Comparison of ENCODE assay signal across 8 cellular contexts in the genomic region with DNA sequence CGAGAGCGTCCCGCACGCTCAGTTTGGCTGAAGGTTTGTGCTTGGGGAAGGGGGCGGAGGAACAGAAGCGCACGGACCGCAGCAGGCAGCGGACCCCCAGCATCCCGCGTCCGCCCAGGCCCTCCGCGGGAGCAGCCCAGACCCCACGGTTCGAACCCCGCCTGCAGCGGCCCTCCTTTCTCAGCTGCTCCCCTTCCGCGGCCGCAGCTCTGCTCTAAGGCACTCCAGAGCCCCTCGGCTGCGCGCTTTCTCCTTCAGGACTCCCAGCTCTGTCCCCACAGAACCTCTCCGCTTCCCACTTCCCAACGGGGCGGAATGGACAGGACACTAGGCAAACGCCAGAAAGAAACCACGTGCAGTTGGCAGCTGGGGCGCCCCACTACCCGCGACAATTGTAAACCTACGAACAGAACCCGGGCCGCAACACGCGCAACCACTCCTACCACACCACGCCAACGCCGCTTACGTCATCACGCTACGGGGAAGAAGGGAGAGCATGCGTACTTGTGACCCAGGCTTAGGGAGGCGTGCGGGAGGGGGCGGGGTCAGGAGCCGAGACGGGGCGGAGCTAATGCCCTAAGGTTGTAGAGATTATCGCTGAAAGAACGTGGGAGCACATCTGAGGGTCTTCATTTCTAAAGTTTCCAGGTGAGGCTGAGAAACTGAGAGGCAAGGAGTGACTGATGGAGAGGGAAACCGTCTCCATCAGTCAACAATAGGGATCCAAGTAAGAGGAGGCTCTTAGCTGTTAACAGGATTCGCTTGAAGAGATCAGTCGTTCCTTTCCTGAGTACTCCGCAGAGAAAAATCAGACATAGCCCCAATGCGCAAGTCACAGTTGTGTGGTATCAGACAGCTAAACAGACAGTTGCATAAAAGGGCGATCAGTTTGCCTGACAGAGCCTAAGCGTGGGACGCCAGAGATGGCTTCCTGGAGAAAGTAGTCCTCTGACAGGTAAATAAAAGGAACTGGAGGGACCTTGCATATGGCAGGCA. TPM values are rescaled to one million over a fixed set of nuclear protein-coding genes. Genes with fewer than 3 reads are reported as not detected.
A peak's percentile ranks its signal among the peaks of the same experiment; 100 is the strongest.
DNase-seq lines count a peak whose midpoint lies in the region; ATAC-seq and TF ChIP-seq lines count a peak whose summit lies in the region.

A gene with protein sequence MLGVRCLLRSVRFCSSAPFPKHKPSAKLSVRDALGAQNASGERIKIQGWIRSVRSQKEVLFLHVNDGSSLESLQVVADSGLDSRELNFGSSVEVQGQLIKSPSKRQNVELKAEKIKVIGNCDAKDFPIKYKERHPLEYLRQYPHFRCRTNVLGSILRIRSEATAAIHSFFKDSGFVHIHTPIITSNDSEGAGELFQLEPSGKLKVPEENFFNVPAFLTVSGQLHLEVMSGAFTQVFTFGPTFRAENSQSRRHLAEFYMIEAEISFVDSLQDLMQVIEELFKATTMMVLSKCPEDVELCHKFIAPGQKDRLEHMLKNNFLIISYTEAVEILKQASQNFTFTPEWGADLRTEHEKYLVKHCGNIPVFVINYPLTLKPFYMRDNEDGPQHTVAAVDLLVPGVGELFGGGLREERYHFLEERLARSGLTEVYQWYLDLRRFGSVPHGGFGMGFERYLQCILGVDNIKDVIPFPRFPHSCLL (minus strand): TSS at position 479 of the 996 bp plus-strand sequence. CDS start 376 bp downstream, at position 103.

- no peaks in the 10 kb centered on the region for H3K27me3 ChIP-seq in PC-3 (ENCODE audit: low read length)

- TF ChIP-seq CTCF in PC-3 (conservative IDR thresholded peaks at IDR 0.05; ENCODE audit: low read depth, low read length) (no peak), epithelial cell of proximal tubule (conservative IDR thresholded peaks at IDR 0.05; ENCODE audit: low read depth, low read length) (no peak)

- TF ChIP-seq EP300 in Ishikawa (IDR thresholded peaks at IDR 0.05; ENCODE audit: borderline replicate concordance), result no peak

- ATAC-seq in GM21576 (IDR thresholded peaks at IDR 0.05; ENCODE audit: unreplicated experiment), result peak; percentile 93
- peak; percentile 94 for ATAC-seq in PC-3

- H3K9me3 ChIP-seq in PC-3 (ENCODE audit: low read length), result no peaks in the 10 kb centered on the region

- H3K79me2 ChIP-seq in PC-3 (ENCODE audit: low read length), result peaks cover 33% of the 10 kb centered on the region

- peak within 1 kb of the TSS; percentile 99 for H2AFZ ChIP-seq in PC-3 (ENCODE audit: low read length)

- DNase-seq in DMS114 treated with DMSO at 0.1 percent for 48 hours (lab: John Stamatoyannopoulos, UW; ENCODE audit: unreplicated experiment), result peak; percentile 91
- peak; percentile 99 for DNase-seq in PC-3
- peak; percentile 95 for DNase-seq in activated T-cell treated with anti-CD3 and anti-CD28 coated beads for 48 hours (ENCODE audit: low read depth)
- DNase-seq in epithelial cell of proximal tubule (ENCODE audit: low read depth), result peak; percentile 67
- DNase-seq in mucosa of gallbladder (ENCODE audit: low spot score), result peak; percentile 97
- DNase-seq in stimulated activated CD8-positive, alpha-beta memory T cell treated with anti-CD3 and anti-CD28 coated beads, Interleukin-4, amount 100 ng/mL, for 4 hours (ENCODE audit: low read depth in 2 of 2, low spot score in 1 of 2), result peak; percentile 96 to 99

- peaks cover 16% of the 10 kb centered on the region; the same call in 1 of the 2 replicates for H3K36me3 ChIP-seq in PC-3 (ENCODE audit: low read depth, low read length)

- POLR2A ChIA-PET in PC-3 (lab: Charles Lee; ENCODE audit: unreplicated experiment), result interaction anchor here (0.5 to 0.6 kb wide), 2 partner anchors 228 to 264 kb away, joined by 6 to 10 read pairs; no protein-coding TSS in a partner anchor

- CTCF ChIA-PET in PC-3 (lab: Charles Lee), result interaction anchor here (0.6 to 1.5 kb wide), 3 partner anchors 11 to 525 kb away, joined by 4 to 8 read pairs (median 5); no protein-coding TSS in a partner anchor

- H4K20me1 ChIP-seq in PC-3 (ENCODE audit: low read length), result no peaks in the 10 kb centered on the region

- H3K27ac ChIP-seq in PC-3 (ENCODE audit: low read length), result peak within 1 kb of the TSS; percentile 21

- TF ChIP-seq RAD21 in Ishikawa (IDR thresholded peaks at IDR 0.05; ENCODE audit: low read depth), result no peak

- intact Hi-C loops in PC-3 (cut with micrococcal nuclease), result no loop called here

- H3F3A ChIP-seq in PC-3 (ENCODE audit: low read length, unreplicated experiment), result no peaks in the 10 kb centered on the region

- peak within 1 kb of the TSS; percentile 92 for H3K4me3 ChIP-seq in PC-3 (ENCODE audit: low read length)
- peak within 1 kb of the TSS; percentile 97 for H3K4me3 ChIP-seq in epithelial cell of proximal tubule (ENCODE audit: low read depth, low read length)

- TSS peak; percentile 91 for BruUV-seq in PC-3 (replicated peaks; lab: Mats Ljungman, UMichigan)

- H3K4me1 ChIP-seq in PC-3 (ENCODE audit: insufficient read depth, low read length), result peaks cover 21% of the 10 kb centered on the region

- peak within 1 kb of the TSS; percentile 87 for H3K4me2 ChIP-seq in PC-3 (ENCODE audit: low read length)

- H3K9me2 ChIP-seq in PC-3 (replicated peaks; ENCODE audit: low read length), result no peaks in the 10 kb centered on the region

- H3K9ac ChIP-seq in PC-3 (ENCODE audit: low read length), result peak within 1 kb of the TSS; percentile 93

TF ChIP-seq in Ishikawa, 13 proteins besides CTCF, POLR2A, EP300 and RAD21:
- TF ChIP-seq TEAD4 (IDR thresholded peaks at IDR 0.05), result no peak
- TF ChIP-seq CREB1 (IDR thresholded peaks at IDR 0.05; ENCODE audit: low read depth), result peak; percentile 67
- TF ChIP-seq, protein P1, sequence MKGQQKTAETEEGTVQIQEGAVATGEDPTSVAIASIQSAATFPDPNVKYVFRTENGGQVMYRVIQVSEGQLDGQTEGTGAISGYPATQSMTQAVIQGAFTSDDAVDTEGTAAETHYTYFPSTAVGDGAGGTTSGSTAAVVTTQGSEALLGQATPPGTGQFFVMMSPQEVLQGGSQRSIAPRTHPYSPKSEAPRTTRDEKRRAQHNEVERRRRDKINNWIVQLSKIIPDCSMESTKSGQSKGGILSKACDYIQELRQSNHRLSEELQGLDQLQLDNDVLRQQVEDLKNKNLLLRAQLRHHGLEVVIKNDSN (IDR thresholded peaks at IDR 0.05), result peak; percentile 55
- peak; percentile 74; the same call in 1 of the 2 replicates for TF ChIP-seq TAF1 (IDR thresholded peaks at IDR 0.05; ENCODE audit: low read depth)
- TF ChIP-seq TCF12 (IDR thresholded peaks at IDR 0.05; ENCODE audit: low read depth), result no peak
- no peak for TF ChIP-seq CEBPB (IDR thresholded peaks at IDR 0.05)
- TF ChIP-seq ZBTB7A (IDR thresholded peaks at IDR 0.05; ENCODE audit: low read depth), result no peak
- TF ChIP-seq, protein P2, sequence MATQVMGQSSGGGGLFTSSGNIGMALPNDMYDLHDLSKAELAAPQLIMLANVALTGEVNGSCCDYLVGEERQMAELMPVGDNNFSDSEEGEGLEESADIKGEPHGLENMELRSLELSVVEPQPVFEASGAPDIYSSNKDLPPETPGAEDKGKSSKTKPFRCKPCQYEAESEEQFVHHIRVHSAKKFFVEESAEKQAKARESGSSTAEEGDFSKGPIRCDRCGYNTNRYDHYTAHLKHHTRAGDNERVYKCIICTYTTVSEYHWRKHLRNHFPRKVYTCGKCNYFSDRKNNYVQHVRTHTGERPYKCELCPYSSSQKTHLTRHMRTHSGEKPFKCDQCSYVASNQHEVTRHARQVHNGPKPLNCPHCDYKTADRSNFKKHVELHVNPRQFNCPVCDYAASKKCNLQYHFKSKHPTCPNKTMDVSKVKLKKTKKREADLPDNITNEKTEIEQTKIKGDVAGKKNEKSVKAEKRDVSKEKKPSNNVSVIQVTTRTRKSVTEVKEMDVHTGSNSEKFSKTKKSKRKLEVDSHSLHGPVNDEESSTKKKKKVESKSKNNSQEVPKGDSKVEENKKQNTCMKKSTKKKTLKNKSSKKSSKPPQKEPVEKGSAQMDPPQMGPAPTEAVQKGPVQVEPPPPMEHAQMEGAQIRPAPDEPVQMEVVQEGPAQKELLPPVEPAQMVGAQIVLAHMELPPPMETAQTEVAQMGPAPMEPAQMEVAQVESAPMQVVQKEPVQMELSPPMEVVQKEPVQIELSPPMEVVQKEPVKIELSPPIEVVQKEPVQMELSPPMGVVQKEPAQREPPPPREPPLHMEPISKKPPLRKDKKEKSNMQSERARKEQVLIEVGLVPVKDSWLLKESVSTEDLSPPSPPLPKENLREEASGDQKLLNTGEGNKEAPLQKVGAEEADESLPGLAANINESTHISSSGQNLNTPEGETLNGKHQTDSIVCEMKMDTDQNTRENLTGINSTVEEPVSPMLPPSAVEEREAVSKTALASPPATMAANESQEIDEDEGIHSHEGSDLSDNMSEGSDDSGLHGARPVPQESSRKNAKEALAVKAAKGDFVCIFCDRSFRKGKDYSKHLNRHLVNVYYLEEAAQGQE (IDR thresholded peaks at IDR 0.05; ENCODE audit: low read depth), result no peak
- TF ChIP-seq NFIC (IDR thresholded peaks at IDR 0.05), result no peak
- no peak for TF ChIP-seq FOXM1 (IDR thresholded peaks at IDR 0.05; ENCODE audit: borderline replicate concordance, low read depth)
- no peak; the same call in 1 of the 2 replicates for TF ChIP-seq YY1 (IDR thresholded peaks at IDR 0.05; ENCODE audit: low read depth)
- TF ChIP-seq, protein P3, sequence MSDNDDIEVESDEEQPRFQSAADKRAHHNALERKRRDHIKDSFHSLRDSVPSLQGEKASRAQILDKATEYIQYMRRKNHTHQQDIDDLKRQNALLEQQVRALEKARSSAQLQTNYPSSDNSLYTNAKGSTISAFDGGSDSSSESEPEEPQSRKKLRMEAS (IDR thresholded peaks at IDR 0.05), result peak; percentile 96
- 0 out of 2 replicates have a peak, but pooled peaks have one; percentile 6 for TF ChIP-seq EGR1 (IDR thresholded peaks at IDR 0.05)

RNA-seq across cellular contexts. Expression of the gene that starts here (rescaled TPM):
- total RNA-seq in PC-3 (2014; rRNA removed), result 33.5 and 35.5 TPM in 2 replicates
- 28.4 and 29.4 TPM in 2 replicates for total RNA-seq in epithelial cell of proximal tubule
- total RNA-seq in mucosa of gallbladder, result 16.3 TPM

Comparison
In these comparisons a context has a peak if more than half of its experiments do, and no peak if none do; other contexts are left out.
1. Peak in every context shown above with its lines: DNase-seq, ATAC-seq, H3K4me3 ChIP-seq and H3K27ac ChIP-seq.